In genomic region chr10:51932530-51932929, GRCh38 we compare ENCODE assay signal across 23 cellular contexts.
"Had no signal": no experiment of that assay in that cellular context is flagged by ENCODE, and none has a peak within 500 bp of the region (broad histone marks: within the 10 kb centered on the region; RNA-seq: fewer than 3 reads in every experiment).

No MANE protein-coding gene starts in this region.

- H3K4me3 ChIP-seq: esophagus squamous epithelium, hepatocyte, lung, psoas muscle, spleen, stomach, testis, upper lobe of right lung had no signal

- H3K27ac Mint-ChIP-seq: activated CD4-positive, alpha-beta T cell treated with anti-CD3 and anti-CD28 coated beads for 36 hours; activated CD8-positive, alpha-beta T cell treated with anti-CD3 and anti-CD28 coated beads, Interleukin-2, amount 10 ng/mL, durations not matched to agents 7 days and 5 days; activated T-helper 1 cell treated with anti-CD3 and anti-CD28 coated beads, Interleukin-12 subunit alpha, Interleukin-12 subunit beta, Interleukin-2, Interleukin-4 antibody, amounts not matched to agents 30 ng/mL and 10 ng/mL and 1 ng/mL, durations not matched to agents 14 hours and 24 hours and 36 hours; mesothelial cell of epicardium had no signal

- H3K4me3 Mint-ChIP-seq: activated CD4-positive, alpha-beta T cell treated with anti-CD3 and anti-CD28 coated beads for 36 hours; activated CD8-positive, alpha-beta T cell treated with anti-CD3 and anti-CD28 coated beads, Interleukin-2, amount 10 ng/mL, durations not matched to agents 7 days and 5 days; activated T-helper 1 cell treated with anti-CD3 and anti-CD28 coated beads, Interleukin-12 subunit alpha, Interleukin-12 subunit beta, Interleukin-2, Interleukin-4 antibody, amounts not matched to agents 30 ng/mL and 10 ng/mL and 1 ng/mL, durations not matched to agents 14 hours and 24 hours and 36 hours; central memory CD8-positive, alpha-beta T cell; mesothelial cell of epicardium; neural crest cell had no signal

- H3K36me3 Mint-ChIP-seq: mesothelial cell of epicardium had no signal

- H2AFZ ChIP-seq: hepatocyte had no signal

- H3K27me3 ChIP-seq: brain microvascular endothelial cell, esophagus squamous epithelium, hepatocyte, spleen, stomach, testis, upper lobe of right lung had no signal

- H3K79me2 ChIP-seq: hepatocyte had no signal

- H3K9me3 ChIP-seq: esophagus squamous epithelium, psoas muscle, spleen, stomach, testis, upper lobe of right lung had no signal

- H3K27me3 Mint-ChIP-seq: central memory CD8-positive, alpha-beta T cell had no signal

- H3K4me2 ChIP-seq: hepatocyte had no signal

- DNase-seq: activated CD4-positive, alpha-beta T cell treated with anti-CD3 and anti-CD28 coated beads for 36 hours; activated CD8-positive, alpha-beta memory T cell treated with anti-CD3 and anti-CD28 coated beads, Interleukin-2, amount 50 U/mL, for 48 hours; activated CD8-positive, alpha-beta T cell treated with anti-CD3 and anti-CD28 coated beads, Interleukin-2, amount 10 ng/mL, durations not matched to agents 7 days and 5 days; activated naive CD4-positive, alpha-beta T cell treated with Interleukin-2 at 50 U/mL for 16 hours; anterior cingulate cortex; brain microvascular endothelial cell; cortex of kidney; effector CD4-positive, alpha-beta T cell; esophagus squamous epithelium; islet precursor cell; psoas muscle; spleen; stimulated activated CD4-positive, alpha-beta T cell treated with anti-CD3 and anti-CD28 coated beads, Interleukin-1b, Interleukin-23, amount 100 ng/mL, for 48 hours; stomach; testis; upper lobe of right lung had no signal

- H3K27ac ChIP-seq: brain microvascular endothelial cell, esophagus squamous epithelium, hepatocyte, psoas muscle, spleen, stomach, testis, upper lobe of right lung had no signal

- ATAC-seq: activated CD4-positive, alpha-beta T cell treated with anti-CD3 and anti-CD28 coated beads for 36 hours; activated CD8-positive, alpha-beta T cell treated with anti-CD3 and anti-CD28 coated beads, Interleukin-2, amount 10 ng/mL, durations not matched to agents 7 days and 5 days; psoas muscle; sciatic nerve; upper lobe of right lung had no signal

- H3K4me1 Mint-ChIP-seq: activated CD4-positive, alpha-beta T cell treated with anti-CD3 and anti-CD28 coated beads for 36 hours; central memory CD8-positive, alpha-beta T cell had no signal

- H3K9me3 Mint-ChIP-seq: activated T-helper 1 cell treated with anti-CD3 and anti-CD28 coated beads, Interleukin-12 subunit alpha, Interleukin-12 subunit beta, Interleukin-2, Interleukin-4 antibody, amounts not matched to agents 30 ng/mL and 10 ng/mL and 1 ng/mL, durations not matched to agents 14 hours and 24 hours and 36 hours; central memory CD8-positive, alpha-beta T cell; mesothelial cell of epicardium; neural crest cell had no signal

- H3K4me1 ChIP-seq: esophagus squamous epithelium, psoas muscle, stomach, testis had no signal

- H3K36me3 ChIP-seq: brain microvascular endothelial cell, esophagus squamous epithelium, spleen, stomach, upper lobe of right lung had no signal
